Comparison of ENCODE assay signal across 23 cellular contexts in genomic region chr17:79966681-79967080, GRCh38.
"Had no signal": no experiment of that assay in that cellular context is flagged by ENCODE, and none has a peak within 500 bp of the region (broad histone marks: within the 10 kb centered on the region; RNA-seq: fewer than 3 reads in every experiment).

No MANE protein-coding gene starts in this region.

- H3K27ac ChIP-seq: epithelial cell of prostate, heart left ventricle, neural progenitor cell, spleen, tibial artery had no signal

- H3K9me3 Mint-ChIP-seq: activated T-cell treated with anti-CD3 and anti-CD28 coated beads, Interleukin-2, amount 50 U/mL, for 24 hours; activated T-helper 17 cell treated with anti-CD3 and anti-CD28 coated beads, Interleukin-2, amount 50 U/mL, for 72 hours; memory B cell; naive thymus-derived CD8-positive, alpha-beta T cell; stimulated activated naive CD8-positive, alpha-beta T cell treated with anti-CD3 and anti-CD28 coated beads, Interleukin-15, Interleukin-2, amounts not matched to agents 100 ng/mL and 50 ng/mL, for 24 hours had no signal

- H3K27me3 Mint-ChIP-seq: activated CD4-positive, alpha-beta T cell treated with anti-CD3 and anti-CD28 coated beads for 36 hours; stimulated activated naive CD8-positive, alpha-beta T cell treated with anti-CD3 and anti-CD28 coated beads, Interleukin-15, Interleukin-2, amounts not matched to agents 100 ng/mL and 50 ng/mL, for 24 hours had no signal

- H3K27me3 ChIP-seq: heart left ventricle, spleen, tibial artery had no signal

- H3K4me2 ChIP-seq: neural progenitor cell had no signal

- H3K36me3 ChIP-seq: neural progenitor cell had no signal

- H3K27ac Mint-ChIP-seq: activated CD4-positive, alpha-beta T cell treated with anti-CD3 and anti-CD28 coated beads for 36 hours; activated naive CD8-positive, alpha-beta T cell; activated T-cell treated with anti-CD3 and anti-CD28 coated beads, Interleukin-2, amount 50 U/mL, for 24 hours; activated T-helper 17 cell treated with anti-CD3 and anti-CD28 coated beads, Interleukin-2, amount 50 U/mL, for 72 hours; memory B cell; stimulated activated naive CD8-positive, alpha-beta T cell treated with anti-CD3 and anti-CD28 coated beads, Interleukin-15, Interleukin-2, amounts not matched to agents 100 ng/mL and 50 ng/mL, for 24 hours had no signal

- H3K4me3 Mint-ChIP-seq: activated CD4-positive, alpha-beta T cell treated with anti-CD3 and anti-CD28 coated beads for 36 hours; activated naive CD8-positive, alpha-beta T cell; activated T-cell treated with anti-CD3 and anti-CD28 coated beads, Interleukin-2, amount 50 U/mL, for 24 hours; activated T-helper 17 cell treated with anti-CD3 and anti-CD28 coated beads, Interleukin-2, amount 50 U/mL, for 72 hours; memory B cell; naive thymus-derived CD8-positive, alpha-beta T cell; neural progenitor cell; stimulated activated naive CD8-positive, alpha-beta T cell treated with anti-CD3 and anti-CD28 coated beads, Interleukin-15, Interleukin-2, amounts not matched to agents 100 ng/mL and 50 ng/mL, for 24 hours had no signal

- ATAC-seq: activated CD4-positive, alpha-beta T cell treated with anti-CD3 and anti-CD28 coated beads for 36 hours; activated T-helper 17 cell treated with anti-CD3 and anti-CD28 coated beads, Interleukin-2, amount 50 U/mL, for 72 hours; left colon; naive thymus-derived CD8-positive, alpha-beta T cell; sciatic nerve had no signal

- H3K4me1 ChIP-seq: heart left ventricle, spleen had no signal

- DNase-seq: activated CD4-positive, alpha-beta T cell treated with anti-CD3 and anti-CD28 coated beads for 36 hours; activated CD4-positive, alpha-beta T cell treated with anti-CD3 and anti-CD28 coated beads, Interleukin-2, amount 50 U/mL, for 4 hours; activated CD8-positive, alpha-beta memory T cell treated with anti-CD3 and anti-CD28 coated beads for 24 hours; activated CD8-positive, alpha-beta memory T cell treated with anti-CD3 and anti-CD28 coated beads, Interleukin-2, amount 50 U/mL, for 4 hours; activated naive CD4-positive, alpha-beta T cell; activated T-cell treated with anti-CD3 and anti-CD28 coated beads, Interleukin-2, amount 50 U/mL, for 24 hours; amniotic stem cell; cerebellar nuclear complex; cortex of kidney; heart left ventricle; left colon; naive thymus-derived CD8-positive, alpha-beta T cell; spleen; stimulated activated CD4-positive, alpha-beta T cell treated with anti-CD3 and anti-CD28 coated beads, Interleukin-4, amount 100 ng/mL, for 1 hour; T-helper 2 cell; tibial artery had no signal

- H3K9me3 ChIP-seq: spleen, tibial artery had no signal

- H3K36me3 Mint-ChIP-seq: memory B cell had no signal

- H3K9ac ChIP-seq: neural progenitor cell had no signal

- H2AFZ ChIP-seq: neural progenitor cell had no signal

- H3K4me1 Mint-ChIP-seq: activated CD4-positive, alpha-beta T cell treated with anti-CD3 and anti-CD28 coated beads for 36 hours; activated T-helper 17 cell treated with anti-CD3 and anti-CD28 coated beads, Interleukin-2, amount 50 U/mL, for 72 hours; neural progenitor cell had no signal

- H3K4me3 ChIP-seq: heart left ventricle, neural progenitor cell, spleen, tibial artery had no signal
